ENCODE assay signal across 10 cellular contexts in genomic region chr19:16327131-16327450, GRCh38. TPM values are rescaled to one million over a fixed set of nuclear protein-coding genes. Genes with fewer than 3 reads are reported as not detected.
DNase-seq lines count a peak whose midpoint lies in the region; ATAC-seq and TF ChIP-seq lines count a peak whose summit lies in the region.
"Had no signal": no experiment of that assay in that cellular context is flagged by ENCODE, and none has a peak within 500 bp of the region (broad histone marks: within the 10 kb centered on the region; RNA-seq: fewer than 3 reads in every experiment).

No MANE protein-coding gene starts in this region.

- H2AFZ ChIP-seq in smooth muscle cell (ENCODE audit: low read depth), result no peak overlapping the region

- TF ChIP-seq POLR2A in uterus (IDR thresholded peaks at IDR 0.05), result no peak

- H3K79me2 ChIP-seq in smooth muscle cell (ENCODE audit: low read depth), result no peaks in the 10 kb centered on the region

- peaks cover 33% of the 10 kb centered on the region for H3K36me3 ChIP-seq in right atrium auricular region
- peaks cover 30% of the 10 kb centered on the region for H3K36me3 ChIP-seq in mucosa of stomach (ENCODE audit: control insufficient read depth, insufficient read depth, low read length)
- H3K36me3 ChIP-seq in uterus, result no peaks in the 10 kb centered on the region
- no peaks in the 10 kb centered on the region for H3K36me3 ChIP-seq in smooth muscle cell (ENCODE audit: low read depth)

- TF ChIP-seq CTCF in right atrium auricular region (IDR thresholded peaks at IDR 0.05), result no peak
- TF ChIP-seq CTCF in astrocyte of the spinal cord (IDR thresholded peaks at IDR 0.05; ENCODE audit: low read depth, low read length), result no peak
- TF ChIP-seq CTCF in uterus (IDR thresholded peaks at IDR 0.05), result no peak
- TF ChIP-seq CTCF in smooth muscle cell (IDR thresholded peaks at IDR 0.05; ENCODE audit: borderline replicate concordance, insufficient read depth, poor library complexity, severe bottlenecking), result no peak

- peak overlapping the region; percentile 100 for H3K9ac ChIP-seq in mucosa of stomach (ENCODE audit: low read length)
- no peak overlapping the region for H3K9ac ChIP-seq in smooth muscle cell (ENCODE audit: low read depth)

- H3K27me3 ChIP-seq in right atrium auricular region (no peaks in the 10 kb centered on the region), mucosa of stomach (ENCODE audit: control insufficient read depth, insufficient read depth, low read length) (no peaks in the 10 kb centered on the region), uterus (no peaks in the 10 kb centered on the region), smooth muscle cell (ENCODE audit: low read depth) (peaks cover 13% of the 10 kb centered on the region)

- H4K20me1 ChIP-seq in smooth muscle cell (ENCODE audit: low read depth), result peaks cover 28% of the 10 kb centered on the region

- 56% methylated on average over 16 of the region's 16 CpGs for WGBS in smooth muscle cell (ENCODE audit: low lambda C conversion rate)

- H3K4me2 ChIP-seq in smooth muscle cell, result no peak overlapping the region

- H3K4me1 ChIP-seq in right atrium auricular region, result peaks cover 0 to 47% of the 10 kb centered on the region in 2 donors
- H3K4me1 ChIP-seq in mucosa of stomach (ENCODE audit: control insufficient read depth, insufficient read depth, low read length), result peaks cover 44% of the 10 kb centered on the region
- H3K4me1 ChIP-seq in uterus, result peaks cover 7 to 15% of the 10 kb centered on the region in 2 donors
- no peaks in the 10 kb centered on the region for H3K4me1 ChIP-seq in smooth muscle cell (ENCODE audit: low read depth)

- peaks cover 5% of the 10 kb centered on the region for H3F3A ChIP-seq in smooth muscle cell (ENCODE audit: low read depth)

- H3K4me3 ChIP-seq in right atrium auricular region (peak overlapping the region; percentile 78 to 89), astrocyte of the spinal cord (ENCODE audit: low read depth, low read length) (peak overlapping the region; percentile 68), mucosa of stomach (ENCODE audit: low read length) (peak overlapping the region; percentile 87), uterus (peak overlapping the region; percentile 44 to 98), smooth muscle cell (no peak overlapping the region)

- in situ Hi-C loops in astrocyte of the spinal cord (cut with HindIII; ENCODE audit: low sequenced_read_pairs), result no loop called here

- no peak for DNase-seq in right atrium auricular region (ENCODE audit: low spot score)
- DNase-seq in Right ventricle myocardium inferior (ENCODE audit: missing footprints), result no peak
- DNase-seq in astrocyte of the spinal cord (ENCODE audit: low read depth, low spot score), result no peak
- DNase-seq in uterus, result no peak
- DNase-seq in smooth muscle cell (lab: John Stamatoyannopoulos, UW; ENCODE audit: unreplicated experiment), result no peak
- DNase-seq: NCI-H2171, nucleus accumbens had no signal

- intact Hi-C loops in Right ventricle myocardium inferior (cut with DNase I), result no loop called here
- intact Hi-C loops in uterus (cut with DNase I; ENCODE audit: low total_unique reads), result no loop called here

- ATAC-seq in Right ventricle myocardium inferior, result no peak
- no peak for ATAC-seq in HG03520 (IDR thresholded peaks at IDR 0.05; ENCODE audit: unreplicated experiment)
- no peak for ATAC-seq in HG03097 (IDR thresholded peaks at IDR 0.05; ENCODE audit: low FRiP score, unreplicated experiment)

- H3K9me3 ChIP-seq in right atrium auricular region, result no peaks in the 10 kb centered on the region
- no peaks in the 10 kb centered on the region for H3K9me3 ChIP-seq in mucosa of stomach (ENCODE audit: control insufficient read depth, low read length)
- H3K9me3 ChIP-seq in uterus, result no peaks in the 10 kb centered on the region
- no peaks in the 10 kb centered on the region for H3K9me3 ChIP-seq in smooth muscle cell (replicated peaks; ENCODE audit: low read depth)

- H3K27ac ChIP-seq in right atrium auricular region (peak overlapping the region; percentile 91 to 93), uterus (peak overlapping the region; percentile 95 to 98), smooth muscle cell (ENCODE audit: low read depth) (no peak overlapping the region)

RNA-seq across cellular contexts. Expression of gene KLF2, which starts 2.5 kb away (rescaled TPM):
- total RNA-seq in right atrium auricular region (10 to 100 TPM; 40.9 to 82.3 TPM), Right ventricle myocardium inferior (73.1 TPM), uterus (100 to 1,000 TPM in 2 of 4 donors, 10 to 100 TPM in 2; 16.5 to 139 (median 81.8) TPM), smooth muscle cell (2.7 and 8.7 TPM in 2 replicates)
- 11.2 and 18.0 TPM in 2 replicates for polyA plus RNA-seq in smooth muscle cell
